Comparison of ENCODE assay signal across 8 cellular contexts in the genomic region with DNA sequence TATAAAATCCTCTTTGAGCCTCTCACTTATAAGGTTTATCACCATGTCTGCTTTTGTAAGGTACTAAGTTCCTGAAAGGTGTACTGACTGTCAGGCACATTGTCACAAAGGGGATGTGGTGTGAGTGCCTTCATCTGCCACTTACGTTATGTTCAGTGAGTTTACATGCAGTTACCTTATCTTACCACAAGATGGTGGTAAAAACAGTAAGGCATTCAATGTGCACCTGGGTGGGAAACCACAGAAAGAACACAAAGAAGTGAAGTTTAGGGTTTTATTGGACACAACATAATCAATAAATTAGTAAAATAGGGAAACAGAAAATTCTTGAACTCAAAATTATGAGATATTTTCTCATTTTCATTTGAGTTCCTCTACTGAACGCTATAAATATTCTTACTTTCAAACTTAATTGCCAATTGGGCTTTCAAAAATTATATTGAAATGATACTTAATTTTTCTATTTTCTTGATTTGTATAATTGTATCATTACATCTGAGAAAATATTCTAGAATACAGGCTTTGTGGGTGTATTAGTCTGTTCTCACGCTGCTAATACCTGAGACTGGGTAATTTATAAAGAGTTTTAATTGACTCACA.
DNase-seq lines count a peak whose midpoint lies in the region; ATAC-seq and TF ChIP-seq lines count a peak whose summit lies in the region.

No MANE protein-coding gene starts in this region.

- no peaks in the 10 kb centered on the region for H3K27me3 ChIP-seq in brain microvascular endothelial cell (replicated peaks)

- H3K4me3 ChIP-seq in brain microvascular endothelial cell (ENCODE audit: low read depth, low read length), result no peak overlapping the region

- no peaks in the 10 kb centered on the region for H3K36me3 ChIP-seq in brain microvascular endothelial cell (replicated peaks)

- in situ Hi-C loops in brain microvascular endothelial cell (cut with HindIII; ENCODE audit: low pct_ligation_motif_present, low sequenced_read_pairs), result no loop called here

- TF ChIP-seq CTCF in brain microvascular endothelial cell (IDR thresholded peaks at IDR 0.05; ENCODE audit: low read depth, low read length, missing control alignments), result peak; percentile 73

- H3K27ac ChIP-seq in brain microvascular endothelial cell, result no peak overlapping the region

- DNase-seq in COR-L47 (lab: John Stamatoyannopoulos, UW) (peak; percentile 53), GM19238 (ENCODE audit: insufficient read length, low spot score) (peak; percentile 5), NCI-H345 treated with DMSO at 0.1 percent for 48 hours (lab: John Stamatoyannopoulos, UW; ENCODE audit: unreplicated experiment) (peak; percentile 39), brain microvascular endothelial cell (peak; percentile 16), left kidney (ENCODE audit: low read depth, low spot score) (peak; percentile 80), 8988T (no peak), DMS79 treated with DMSO at 0.1 percent for 48 hours (lab: John Stamatoyannopoulos, UW) (no peak)

- ATAC-seq in HG03159 (IDR thresholded peaks at IDR 0.05; ENCODE audit: unreplicated experiment), result peak; percentile 97

Comparison
In these comparisons a context has a peak if more than half of its experiments do, and no peak if none do; other contexts are left out.
1. DNase-seq: peak in COR-L47 (single experiment), GM19238 (single experiment), NCI-H345 treated with DMSO at 0.1 percent for 48 hours (single experiment), brain microvascular endothelial cell (single experiment) and left kidney (single experiment); none in 8988T (single experiment) and DMS79 treated with DMSO at 0.1 percent for 48 hours (single experiment).